In genomic region chr10:59279476-59279875, GRCh38 we compare ENCODE assay signal across 28 cellular contexts.
DNase-seq lines count a peak whose midpoint lies in the region; TF ChIP-seq lines count a peak whose summit lies in the region.
"Had no signal": no experiment of that assay in that cellular context is flagged by ENCODE, and none has a peak within 500 bp of the region (broad histone marks: within the 10 kb centered on the region; RNA-seq: fewer than 3 reads in every experiment).

No MANE protein-coding gene starts in this region.

- H3K27ac ChIP-seq in angular gyrus (ENCODE audit: low read depth, low read length) (peak overlapping the region; percentile 46), dorsolateral prefrontal cortex (peak overlapping the region in 55 of 59 donors; percentile 24 to 98 (median 92)), substantia nigra (ENCODE audit: low read depth, low read length, poor library complexity, severe bottlenecking) (peak overlapping the region; percentile 66)
- H3K27ac ChIP-seq: BLaER1, GM23248, PC-9, SJSA1 had no signal

- no peak for DNase-seq in dorsolateral prefrontal cortex
- DNase-seq in neural crest cell (ENCODE audit: low read depth, low spot score): no peak
- DNase-seq in substantia nigra (lab: John Stamatoyannopoulos, UW): no peak
- DNase-seq in ecto neural progenitor cell (ENCODE audit: low spot score): no peak
- DNase-seq in T1000 (lab: John Stamatoyannopoulos, UW): no peak
- DNase-seq in NCI-H524 (lab: John Stamatoyannopoulos, UW): no peak
- DNase-seq: CD4-positive, alpha-beta T cell; DMS79; EL; GDM1; GM23248; H7; Karpas-422; NCI-H1092; NCI-H1436; NCI-H187; NCI-H2081 treated with DMSO at 0.1 percent for 48 hours; NCI-H2171; NCI-H226; NCI-H510A treated with DMSO at 0.1 percent for 48 hours; NCI-H82; NK-92 treated with Interleukin-12 subunit alpha and Interleukin-12 subunit beta, amount 100 ng/mL, for 24 hours; PC-9; Right ventricle myocardium superior had no signal

- no peaks in the 10 kb centered on the region for H3K27me3 ChIP-seq in dorsolateral prefrontal cortex
- H3K27me3 ChIP-seq: BLaER1, SJSA1 had no signal

- no peaks in the 10 kb centered on the region for H3K27me3 Mint-ChIP-seq in neural crest cell (ENCODE audit: low read depth)
- H3K27me3 Mint-ChIP-seq: CD4-positive, alpha-beta T cell had no signal

- H3K4me3 ChIP-seq in dorsolateral prefrontal cortex: no peak overlapping the region
- H3K4me3 ChIP-seq: BLaER1, GM12878, GM23248, PC-9, SJSA1 had no signal

- peak overlapping the region; percentile 67 for H3K27ac Mint-ChIP-seq in neural crest cell (ENCODE audit: unreplicated experiment)
- H3K27ac Mint-ChIP-seq: CD4-positive, alpha-beta T cell had no signal

- intact Hi-C loops in dorsolateral prefrontal cortex (cut with DNase I): no loop called here

- no peaks in the 10 kb centered on the region for H3K36me3 Mint-ChIP-seq in neural crest cell (ENCODE audit: low read depth)

- TF ChIP-seq CTCF in dorsolateral prefrontal cortex (IDR thresholded peaks at IDR 0.05 in 54 of 56, conservative IDR thresholded peaks at IDR 0.05 in 2 of 56; ENCODE audit: low read depth in 1 of 56, partially characterized antibody in 56 of 56) (no peak), neural crest cell (conservative IDR thresholded peaks at IDR 0.05) (no peak)

- H3K4me1 Mint-ChIP-seq in neural crest cell: peaks cover 6% of the 10 kb centered on the region

- no peak overlapping the region for H3K4me3 Mint-ChIP-seq in neural crest cell
- H3K4me3 Mint-ChIP-seq: CD4-positive, alpha-beta T cell had no signal

- H3K9me3 Mint-ChIP-seq in neural crest cell: no peaks in the 10 kb centered on the region
- H3K9me3 Mint-ChIP-seq: CD4-positive, alpha-beta T cell had no signal
